Comparison of ENCODE assay signal across 8 cellular contexts in the genomic region with DNA sequence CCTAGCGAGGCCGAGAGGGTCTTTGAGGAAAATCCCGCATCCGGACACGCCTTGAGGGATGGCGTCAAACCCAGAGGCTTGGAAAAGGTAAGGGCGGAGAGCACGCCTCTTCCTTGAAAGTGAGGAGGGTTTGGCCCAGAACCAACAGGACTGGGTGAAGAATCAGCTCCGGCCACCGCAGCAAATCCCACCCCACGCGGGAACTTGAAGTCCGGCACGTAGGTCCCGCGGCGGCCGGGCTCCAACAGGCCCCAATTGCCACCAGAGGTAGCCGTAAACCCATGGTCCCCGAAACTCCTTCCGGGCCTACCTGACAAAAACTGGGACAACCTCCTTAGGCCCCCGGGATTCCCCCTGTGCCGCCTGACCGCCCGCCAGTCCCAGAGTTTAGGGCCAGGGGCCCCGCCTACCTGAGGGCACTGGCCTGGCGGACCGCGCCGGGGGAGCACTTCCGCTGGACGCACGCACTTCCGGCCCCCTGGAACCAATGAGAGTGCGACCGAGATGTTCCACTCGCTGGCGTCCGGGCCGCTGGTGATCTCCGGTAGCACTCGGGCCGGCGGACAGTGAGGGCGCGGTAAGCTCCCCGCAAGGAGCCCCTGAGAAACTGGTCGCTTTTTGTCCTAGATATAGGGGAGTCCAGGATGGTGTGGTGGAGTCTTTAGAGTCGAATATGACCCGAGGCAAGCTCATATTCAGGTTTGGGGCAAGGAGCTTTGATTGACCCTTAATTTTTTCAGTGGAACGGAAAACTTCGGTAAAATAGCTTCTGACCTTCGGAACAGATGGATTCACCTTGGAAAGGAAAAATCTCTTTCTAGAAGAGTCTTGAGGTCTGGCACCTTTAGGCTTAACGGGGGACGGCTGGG. TPM values are rescaled to one million over a fixed set of nuclear protein-coding genes. Genes with fewer than 3 reads are reported as not detected.
A peak's percentile ranks its signal among the peaks of the same experiment; 100 is the strongest.
DNase-seq lines count a peak whose midpoint lies in the region; ATAC-seq, FAIRE-seq and TF ChIP-seq lines count a peak whose summit lies in the region.

TSS of gene LZIC (minus strand) at position 453 of the 869 bp plus-strand sequence. CDS start 6,772 bp downstream, outside the sequence.
TSS of gene NMNAT1 (plus strand) at position 537 of the 869 bp plus-strand sequence. CDS start 28,599 bp downstream, outside the sequence.

- peak within 1 kb of the TSS; percentile 84 to 90 for H3K27ac ChIP-seq in kidney (ENCODE audit: low read depth in 2 of 2, low read length in 2 of 2)

- DNase-seq in AG09319 (ENCODE audit: extremely low read depth, low read depth) (peak; percentile 81), NCI-H446 treated with DMSO at 0.1 percent for 48 hours (lab: John Stamatoyannopoulos, UW) (peak; percentile 84), cerebellar cortex (ENCODE audit: low spot score) (peak; percentile 93), kidney (peak; percentile 98)
- peak; percentile 94 for DNase-seq in activated CD4-positive, CD25-positive, alpha-beta regulatory T cell treated with anti-CD3 and anti-CD28 coated beads, Interleukin-2, amount 50 U/mL, for 72 hours
- peak; percentile 86 to 92 (median 89) for DNase-seq in stimulated activated CD4-positive, alpha-beta T cell treated with anti-CD3 and anti-CD28 coated beads, Interleukin-12 subunit alpha, Interleukin-12 subunit beta, amount 100 ng/mL, for 48 hours (ENCODE audit: low read depth in 2 of 3, low spot score in 1 of 3)

- peak; percentile 92 for ATAC-seq in GM19025 (IDR thresholded peaks at IDR 0.05; ENCODE audit: low read depth, unreplicated experiment)
- peak; percentile 93 for ATAC-seq in HG03196 (IDR thresholded peaks at IDR 0.05; ENCODE audit: unreplicated experiment)

- intact Hi-C loops in kidney (cut with DNase I): no loop called here

- peak within 1 kb of the TSS; percentile 98 to 99 for H3K4me3 ChIP-seq in kidney (ENCODE audit: low read length in 2 of 2)

- peaks cover 3 to 6% of the 10 kb centered on the region in 2 donors for H3K36me3 ChIP-seq in kidney (ENCODE audit: control insufficient read depth in 1 of 2, insufficient read depth in 2 of 2, low read length in 2 of 2)

- H3K4me1 ChIP-seq in kidney (ENCODE audit: control insufficient read depth in 1 of 2, insufficient read depth in 1 of 2, low read depth in 1 of 2, low read length in 2 of 2): no peaks in the 10 kb centered on the region

- peak within 1 kb of the TSS; percentile 91 to 97 for H3K9ac ChIP-seq in kidney (ENCODE audit: low read length in 2 of 2)

- no peak for FAIRE-seq in kidney (lab: Jason Lieb, UNC)

- H3K9me3 ChIP-seq in kidney (ENCODE audit: control insufficient read depth in 1 of 2, low read length in 2 of 2): no peaks in the 10 kb centered on the region

- TF ChIP-seq CTCF in AG09319 (IDR thresholded peaks at IDR 0.05; ENCODE audit: low read depth, low read length) (no peak), kidney (IDR thresholded peaks at IDR 0.05; ENCODE audit: borderline replicate concordance, extremely low read depth, insufficient read depth) (no peak)

RNA-seq across cellular contexts. Expression of gene LZIC, which starts in this region (rescaled TPM):
- total RNA-seq in kidney: 27.0 TPM
- 22.3 TPM for polyA plus RNA-seq in kidney (ENCODE audit: insufficient read depth, low read depth, low replicate concordance)

RNA-seq across cellular contexts. Expression of gene NMNAT1, which starts in this region (rescaled TPM):
- total RNA-seq in kidney: 12.3 TPM
- 17.5 TPM for polyA plus RNA-seq in kidney (ENCODE audit: insufficient read depth, low read depth, low replicate concordance)

Comparison
In these comparisons a context has a peak if more than half of its experiments do, and no peak if none do; other contexts are left out.
1. Peak in every context shown above with its lines: DNase-seq, ATAC-seq, H3K4me3 ChIP-seq and H3K27ac ChIP-seq.